In genomic region chr17:28726396-28726911, GRCh38 we compare ENCODE assay signal across 8 cellular contexts. TPM values are rescaled to one million over a fixed set of nuclear protein-coding genes. Genes with fewer than 3 reads are reported as not detected.
DNase-seq lines count a peak whose midpoint lies in the region; ATAC-seq and TF ChIP-seq lines count a peak whose summit lies in the region.

No MANE protein-coding gene starts in this region.

- peaks cover 56% of the 10 kb centered on the region for H3K4me1 Mint-ChIP-seq in HFFc6 (ENCODE audit: low read depth)
- H3K4me1 Mint-ChIP-seq in naive thymus-derived CD8-positive, alpha-beta T cell = peaks cover 16 to 66% (median 54%) of the 10 kb centered on the region in 4 donors

- peak overlapping the region; percentile 95 for H3K4me3 Mint-ChIP-seq in HFFc6
- H3K4me3 Mint-ChIP-seq in naive thymus-derived CD8-positive, alpha-beta T cell = peak overlapping the region; percentile 95 to 100 (median 98)

- H3K27me3 Mint-ChIP-seq in HFFc6 (ENCODE audit: insufficient read depth) = peaks cover 19% of the 10 kb centered on the region
- H3K27me3 Mint-ChIP-seq in naive thymus-derived CD8-positive, alpha-beta T cell = no peaks in the 10 kb centered on the region

- peak overlapping the region; percentile 67 for H3K4me3 ChIP-seq in epithelial cell of proximal tubule (ENCODE audit: low read depth, low read length)
- peak overlapping the region in 2 of 3 donors; percentile 34 to 55 for H3K4me3 ChIP-seq in thyroid gland (replicated peaks in 1 of 3)

- 4% methylated on average over 5 of the region's 52 CpGs; no CpG with 5 or more reads in 1 of the 2 donors for WGBS in thyroid gland, 2 donors

- intact Hi-C loops in thyroid gland (cut with DNase I) = loop anchor here (5.0 kb wide), 2 partner anchors 79 to 226 kb away; partner anchors contain the start of genes BLTP2 and PHF12

- POLR2A ChIA-PET in naive thymus-derived CD8-positive, alpha-beta T cell (lab: Charles Lee) = interaction anchor here (0.6 to 7.5 kb wide), 19 partner anchors 11 to 354 kb away, joined by 3 to 365 read pairs (median 6); partner anchors contain the start of genes BLTP2, DHRS13, FAM222B and FLOT2

- peak; percentile 86 for DNase-seq in Caki2 (ENCODE audit: low read depth)
- peak; percentile 37 for DNase-seq in HFFc6
- DNase-seq in NCI-H748 treated with DMSO at 0.1 percent for 48 hours (lab: John Stamatoyannopoulos, UW) = peak; percentile 69
- DNase-seq in activated CD8-positive, alpha-beta memory T cell treated with anti-CD3 and anti-CD28 coated beads, Interleukin-2, amount 50 U/mL, for 4 hours = peak; percentile 66
- DNase-seq in epithelial cell of proximal tubule (ENCODE audit: low read depth) = no peak
- DNase-seq in naive thymus-derived CD8-positive, alpha-beta T cell = peak in 8 of 10 donors; percentile 50 to 76 (median 52)
- DNase-seq in thyroid gland = peak in 1 of 2 donors; percentile 77
- no peak for DNase-seq in iPS-NIHi7 (ENCODE audit: extremely low spot score)

- TF ChIP-seq CTCF in HFFc6 (IDR thresholded peaks at IDR 0.05) = no peak
- TF ChIP-seq CTCF in epithelial cell of proximal tubule (conservative IDR thresholded peaks at IDR 0.05; ENCODE audit: low read depth, low read length) = no peak
- no peak for TF ChIP-seq CTCF in thyroid gland (IDR thresholded peaks at IDR 0.05)

- peaks cover 19 to 20% of the 10 kb centered on the region in 2 donors for H3K4me1 ChIP-seq in thyroid gland

- peak; percentile 28 to 35 for ATAC-seq in naive thymus-derived CD8-positive, alpha-beta T cell

- peaks cover 26 to 33% of the 10 kb centered on the region in 2 donors for H3K36me3 ChIP-seq in thyroid gland

- H3K27me3 ChIP-seq in thyroid gland = no peaks in the 10 kb centered on the region

- peak overlapping the region in 2 of 3 donors; percentile 48 to 98 for H3K27ac ChIP-seq in thyroid gland

- in situ Hi-C loops in Caki2 (cut with HindIII; ENCODE audit: low pct_unique_long_range_greater_than_20kb, low sequenced_read_pairs) = no loop called here

- peaks cover 19% of the 10 kb centered on the region for H3K36me3 Mint-ChIP-seq in HFFc6 (ENCODE audit: low read depth)
- peaks cover 5 to 39% (median 8%) of the 10 kb centered on the region in 3 donors for H3K36me3 Mint-ChIP-seq in naive thymus-derived CD8-positive, alpha-beta T cell

- H3K9me3 Mint-ChIP-seq in HFFc6 = no peaks in the 10 kb centered on the region
- no peaks in the 10 kb centered on the region for H3K9me3 Mint-ChIP-seq in naive thymus-derived CD8-positive, alpha-beta T cell

- H3K9me3 ChIP-seq in thyroid gland = no peaks in the 10 kb centered on the region

- H3K27ac Mint-ChIP-seq in HFFc6 = peak overlapping the region; percentile 95
- H3K27ac Mint-ChIP-seq in naive thymus-derived CD8-positive, alpha-beta T cell = peak overlapping the region; percentile 82 to 100 (median 99)

- TF ChIP-seq POLR2A in thyroid gland (IDR thresholded peaks at IDR 0.05) = no peak

RNA-seq across cellular contexts. Expression of gene TLCD1, which starts 0.4 kb away (rescaled TPM):
- 10.6 and 43.5 TPM in 2 replicates for total RNA-seq in Caki2 (2014; rRNA removed; shearing (Covaris generic); ENCODE audit: low replicate concordance)
- total RNA-seq in HFFc6 (2021; fragmentation: NEBNext Ultra II Directional; extraction: Animal tissue kit (Norgen Biotek cat#: 25700)) = 10 to 100 TPM in 4 of 6 experiments, 1 to 10 TPM in 2; 8.0 to 14.6 (median 11.3) TPM
- total RNA-seq in epithelial cell of proximal tubule (14.5 and 14.7 TPM in 2 replicates), thyroid gland (10 to 100 TPM in 1 of 4 donors, 1 to 10 TPM in 3; 1.6 to 21.4 (median 5.1) TPM)
- under 1 TPM in 1 of 2 experiments, not detected in 1; 0.88 TPM for total RNA-seq in naive thymus-derived CD8-positive, alpha-beta T cell
- polyA plus RNA-seq in naive thymus-derived CD8-positive, alpha-beta T cell = under 1 TPM in 1 of 3 donors, not detected in 2; 0.22 TPM

RNA-seq across cellular contexts. Expression of gene NEK8, which starts 2.1 kb away (rescaled TPM):
- 2.2 and 3.5 TPM in 2 replicates for total RNA-seq in Caki2 (2014; rRNA removed; shearing (Covaris generic); ENCODE audit: low replicate concordance)
- 1 to 10 TPM; 1.9 to 3.1 (median 2.5) TPM for total RNA-seq in HFFc6 (2021; fragmentation: NEBNext Ultra II Directional; extraction: Animal tissue kit (Norgen Biotek cat#: 25700))
- 4.3 and 8.4 TPM in 2 replicates for total RNA-seq in epithelial cell of proximal tubule
- total RNA-seq in naive thymus-derived CD8-positive, alpha-beta T cell = 10 to 100 TPM; 12.8 to 15.1 TPM
- 1 to 10 TPM; 3.2 to 4.0 (median 3.4) TPM for polyA plus RNA-seq in naive thymus-derived CD8-positive, alpha-beta T cell
- total RNA-seq in thyroid gland = 10 to 100 TPM in 1 of 4 donors, 1 to 10 TPM in 3; 3.9 to 14.0 (median 8.1) TPM

RNA-seq across cellular contexts. Expression of gene RPL23A, which starts 6.7 kb away (rescaled TPM):
- total RNA-seq in Caki2 (2014; rRNA removed; shearing (Covaris generic); ENCODE audit: low replicate concordance) = 631 and 1,120 TPM in 2 replicates
- total RNA-seq in HFFc6 (2021; fragmentation: NEBNext Ultra II Directional; extraction: Animal tissue kit (Norgen Biotek cat#: 25700)) = 1,000 to 10,000 TPM; 1,227 to 1,529 (median 1,391) TPM
- total RNA-seq in epithelial cell of proximal tubule (746 and 818 TPM in 2 replicates), thyroid gland (100 to 1,000 TPM; 181 to 750 (median 443) TPM)
- total RNA-seq in naive thymus-derived CD8-positive, alpha-beta T cell = 1,000 to 10,000 TPM; 3,189 to 3,253 TPM
- polyA plus RNA-seq in naive thymus-derived CD8-positive, alpha-beta T cell = 1,000 to 10,000 TPM; 6,432 to 6,679 (median 6,593) TPM

RNA-seq across cellular contexts. Expression of gene RAB34, which starts 8.8 kb away (rescaled TPM):
- 394 and 482 TPM in 2 replicates for total RNA-seq in Caki2 (2014; rRNA removed; shearing (Covaris generic); ENCODE audit: low replicate concordance)
- 100 to 1,000 TPM; 161 to 219 (median 192) TPM for total RNA-seq in HFFc6 (2021; fragmentation: NEBNext Ultra II Directional; extraction: Animal tissue kit (Norgen Biotek cat#: 25700))
- 558 and 649 TPM in 2 replicates for total RNA-seq in epithelial cell of proximal tubule
- 1 to 10 TPM; 5.0 to 5.7 TPM for total RNA-seq in naive thymus-derived CD8-positive, alpha-beta T cell
- polyA plus RNA-seq in naive thymus-derived CD8-positive, alpha-beta T cell = 10 to 100 TPM in 1 of 3 donors, 1 to 10 TPM in 2; 3.3 to 10.2 (median 7.7) TPM
- 100 to 1,000 TPM; 136 to 186 (median 159) TPM for total RNA-seq in thyroid gland

RNA-seq across cellular contexts. Expression of gene PROCA1, which starts 14.8 kb away (rescaled TPM):
- 4.2 and 7.4 TPM in 2 replicates for total RNA-seq in Caki2 (2014; rRNA removed; shearing (Covaris generic); ENCODE audit: low replicate concordance)
- total RNA-seq in HFFc6 (2021; fragmentation: NEBNext Ultra II Directional; extraction: Animal tissue kit (Norgen Biotek cat#: 25700)) = 1 to 10 TPM in 1 of 6 experiments, under 1 TPM in 5; 0.60 to 1.1 (median 0.70) TPM
- total RNA-seq in epithelial cell of proximal tubule (under 0.01 and 0.58 TPM in 2 replicates), thyroid gland (1 to 10 TPM in 2 of 4 donors, under 1 TPM in 1, not detected in 1; 0.46 to 4.3 (median 1.1) TPM)
- 10 to 100 TPM; 16.7 to 17.3 TPM for total RNA-seq in naive thymus-derived CD8-positive, alpha-beta T cell
- 1 to 10 TPM in 1 of 3 donors, under 1 TPM in 2; 0.16 to 2.0 (median 0.20) TPM for polyA plus RNA-seq in naive thymus-derived CD8-positive, alpha-beta T cell

Comparison
In these comparisons a context has a peak if more than half of its experiments do, and no peak if none do; other contexts are left out.
1. DNase-seq: peak in Caki2 (single experiment), HFFc6 (single experiment), NCI-H748 treated with DMSO at 0.1 percent for 48 hours (single experiment), activated CD8-positive, alpha-beta memory T cell treated with anti-CD3 and anti-CD28 coated beads, Interleukin-2, amount 50 U/mL, for 4 hours (single experiment) and naive thymus-derived CD8-positive, alpha-beta T cell (8 of 10); none in epithelial cell of proximal tubule (single experiment) and iPS-NIHi7 (single experiment).